In genomic region chr4:81712714-81713113, GRCh38 we compare ENCODE assay signal across 19 cellular contexts.
DNase-seq lines count a peak whose midpoint lies in the region; ATAC-seq and TF ChIP-seq lines count a peak whose summit lies in the region.
"Had no signal": no experiment of that assay in that cellular context is flagged by ENCODE, and none has a peak within 500 bp of the region (broad histone marks: within the 10 kb centered on the region; RNA-seq: fewer than 3 reads in every experiment).

No MANE protein-coding gene starts in this region.

- H3K79me2 ChIP-seq in neural cell (replicated peaks; ENCODE audit: insufficient read depth, low read length), result no peaks in the 10 kb centered on the region

- no peaks in the 10 kb centered on the region for H3F3A ChIP-seq in neural cell (ENCODE audit: insufficient read depth, low read length, poor library complexity, severe bottlenecking)

- H3K4me3 ChIP-seq in neural cell (ENCODE audit: low read length), result peak overlapping the region; percentile 18
- H3K4me3 ChIP-seq: A549, BLaER1 had no signal

- no peak for ATAC-seq in central memory CD8-positive, alpha-beta T cell (replicated peaks; ENCODE audit: extremely low read depth, poor library complexity, severe bottlenecking)
- ATAC-seq in GM21528 (IDR thresholded peaks at IDR 0.05; ENCODE audit: low FRiP score, unreplicated experiment) (no peak), left ventricle myocardium superior (no peak)
- ATAC-seq: A549; CD8-positive, alpha-beta T cell had no signal

- TF ChIP-seq RAD21 in neural cell (conservative IDR thresholded peaks at IDR 0.05), result no peak

- intact Hi-C loops in left ventricle myocardium superior (cut with micrococcal nuclease), result no loop called here

- H3K36me3 ChIP-seq in neural cell (ENCODE audit: insufficient read depth, low read length), result no peaks in the 10 kb centered on the region
- H3K36me3 ChIP-seq: BLaER1 had no signal

- H3K4me3 Mint-ChIP-seq in central memory CD8-positive, alpha-beta T cell, result no peak overlapping the region
- H3K4me3 Mint-ChIP-seq: B cell; CD4-positive, alpha-beta T cell; CD8-positive, alpha-beta T cell had no signal

- no peaks in the 10 kb centered on the region for H3K9me2 ChIP-seq in neural cell (ENCODE audit: insufficient read depth, low read length)

- H3K36me3 Mint-ChIP-seq in central memory CD8-positive, alpha-beta T cell (ENCODE audit: insufficient read depth), result no peaks in the 10 kb centered on the region
- H3K36me3 Mint-ChIP-seq: CD14-positive monocyte; CD8-positive, alpha-beta T cell had no signal

- no peak overlapping the region for H3K4me2 ChIP-seq in neural cell (ENCODE audit: low read length)
- H3K4me2 ChIP-seq: A549, BLaER1 had no signal

- no peak overlapping the region for H3K9ac ChIP-seq in neural cell (ENCODE audit: low read length)
- H3K9ac ChIP-seq: BLaER1 had no signal

- no peak for TF ChIP-seq CTCF in neural cell (IDR thresholded peaks at IDR 0.05; ENCODE audit: poor library complexity, severe bottlenecking)

- H3K9me3 Mint-ChIP-seq in central memory CD8-positive, alpha-beta T cell, result no peaks in the 10 kb centered on the region
- H3K9me3 Mint-ChIP-seq: CD4-positive, alpha-beta T cell; CD8-positive, alpha-beta T cell had no signal

- H2AFZ ChIP-seq in neural cell (ENCODE audit: low read depth, low read length), result no peak overlapping the region

- peaks cover 49% of the 10 kb centered on the region for H3K27me3 Mint-ChIP-seq in central memory CD8-positive, alpha-beta T cell
- H3K27me3 Mint-ChIP-seq: B cell; CD4-positive, alpha-beta T cell had no signal

- peak; percentile 14 for DNase-seq in NCI-H69 (lab: John Stamatoyannopoulos, UW)
- no peak for DNase-seq in central memory CD8-positive, alpha-beta T cell (ENCODE audit: low spot score in 2 of 2)
- DNase-seq in CD1c-positive myeloid dendritic cell (ENCODE audit: extremely low spot score), result no peak
- DNase-seq in left ventricle myocardium superior, result no peak
- DNase-seq: AML-193; C1 segment of cervical spinal cord; Caco-2; Calu3; CD4-positive, alpha-beta T cell; CD8-positive, alpha-beta T cell; DMS79 treated with DMSO at 0.1 percent for 48 hours; GF-D8 had no signal

- H3K9me3 ChIP-seq in neural cell (ENCODE audit: low read length), result no peaks in the 10 kb centered on the region
- H3K9me3 ChIP-seq: A549, Caco-2 had no signal

- peak overlapping the region; percentile 26 for H3K27ac Mint-ChIP-seq in central memory CD8-positive, alpha-beta T cell (ENCODE audit: low read depth)
- H3K27ac Mint-ChIP-seq: B cell; CD4-positive, alpha-beta T cell; CD8-positive, alpha-beta T cell had no signal

- no peaks in the 10 kb centered on the region for H4K20me1 ChIP-seq in neural cell (ENCODE audit: insufficient read depth)
- H4K20me1 ChIP-seq: BLaER1 had no signal

- no peaks in the 10 kb centered on the region for H3K4me1 Mint-ChIP-seq in central memory CD8-positive, alpha-beta T cell

- H3K27me3 ChIP-seq in neural cell (ENCODE audit: insufficient read depth, low read depth, low read length), result no peaks in the 10 kb centered on the region
- H3K27me3 ChIP-seq: BLaER1 had no signal

- peak; percentile 66 for TF ChIP-seq EP300 in neural cell (conservative IDR thresholded peaks at IDR 0.05; ENCODE audit: poor library complexity, severe bottlenecking)

- no peak overlapping the region for H3K27ac ChIP-seq in neural cell (ENCODE audit: low read length)
- H3K27ac ChIP-seq: 22Rv1, A549, BLaER1 had no signal

TF ChIP-seq in neural cell, 6 proteins besides CTCF, POLR2A, EP300 and RAD21:
- no peak for TF ChIP-seq TAF1 (IDR thresholded peaks at IDR 0.05; ENCODE audit: low read depth)
- no peak for TF ChIP-seq EZH2 (IDR thresholded peaks at IDR 0.05; ENCODE audit: borderline replicate concordance, insufficient read depth, low read length, poor library complexity, severe bottlenecking)
- no peak for TF ChIP-seq REST (IDR thresholded peaks at IDR 0.05; ENCODE audit: borderline replicate concordance)
- TF ChIP-seq SMC3 (conservative IDR thresholded peaks at IDR 0.05; ENCODE audit: poor library complexity), result no peak
TF ChIP-seq in neural cell: peak in this region for 0.
